ENCODE assay signal across 1 cellular context in genomic region chr18:70075906-70076305, GRCh38.
TF ChIP-seq lines count a peak whose summit lies in the region.

No MANE protein-coding gene starts in this region.

TF ChIP-seq in HepG2, 621 proteins besides CTCF, POLR2A, EP300 and RAD21:
- TF ChIP-seq ZBTB10 (CRISPR knock-in tag; IDR thresholded peaks at IDR 0.05; ENCODE audit: borderline replicate concordance) (no peak), SP140L (CRISPR knock-in tag; IDR thresholded peaks at IDR 0.05; ENCODE audit: borderline replicate concordance) (no peak), BORCS8-MEF2B (CRISPR knock-in tag; IDR thresholded peaks at IDR 0.05) (no peak), CEBPB (IDR thresholded peaks at IDR 0.05; ENCODE audit: borderline replicate concordance, low read depth, low read length) (0 out of 2 replicates have a peak, but pooled peaks have one; percentile 2)
